Comparison of ENCODE assay signal across 11 cellular contexts in the genomic region with DNA sequence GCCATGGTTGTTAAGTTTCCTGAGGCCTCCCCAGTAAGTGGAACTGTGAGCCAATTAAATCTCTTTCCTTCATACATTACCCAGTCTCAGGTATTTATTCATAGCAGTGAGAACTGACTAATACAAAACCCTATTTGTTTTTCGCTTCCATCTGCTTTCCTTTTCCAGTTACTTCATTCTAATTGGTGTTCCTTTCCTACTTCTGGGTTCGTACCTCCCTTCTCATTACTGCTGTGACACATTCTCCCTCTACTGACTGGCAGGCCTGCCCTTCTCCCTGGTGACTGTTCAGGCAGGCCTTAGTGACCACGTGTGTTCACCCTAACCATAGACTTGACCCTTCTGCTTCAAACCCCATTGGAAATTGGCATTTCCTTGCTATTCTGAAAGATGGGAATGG. TPM values are rescaled to one million over a fixed set of nuclear protein-coding genes. Genes with fewer than 3 reads are reported as not detected.
A peak's percentile ranks its signal among the peaks of the same experiment; 100 is the strongest.
DNase-seq lines count a peak whose midpoint lies in the region; ATAC-seq and TF ChIP-seq lines count a peak whose summit lies in the region.
"Had no signal": no experiment of that assay in that cellular context is flagged by ENCODE, and none has a peak within 500 bp of the region (broad histone marks: within the 10 kb centered on the region; RNA-seq: fewer than 3 reads in every experiment).

No MANE protein-coding gene starts in this region.

- H3K4me3 ChIP-seq in hepatocyte = no peak overlapping the region
- no peak overlapping the region for H3K4me3 ChIP-seq in tibial artery
- H3K4me3 ChIP-seq in uterus = no peak overlapping the region

- H3K27ac Mint-ChIP-seq in T-helper 17 cell = peak overlapping the region; percentile 24
- H3K27ac Mint-ChIP-seq: activated B cell treated with CpG ODN at 0.5 μM for 24 hours; activated naive CD4-positive, alpha-beta T cell treated with anti-CD3 and anti-CD28 coated beads, Interleukin-2, amount 10 ng/mL, durations not matched to agents 7 days and 5 days had no signal

- H3K4me1 Mint-ChIP-seq in T-helper 17 cell = peaks cover 6% of the 10 kb centered on the region
- H3K4me1 Mint-ChIP-seq: activated naive CD4-positive, alpha-beta T cell treated with anti-CD3 and anti-CD28 coated beads, Interleukin-2, amount 10 ng/mL, durations not matched to agents 7 days and 5 days had no signal

- intact Hi-C loops in tibial artery (cut with DNase I; ENCODE audit: low total_unique reads) (no loop called here), uterus (cut with DNase I; ENCODE audit: low total_unique reads) (no loop called here)

- peak; percentile 71 for DNase-seq in NCI-H2171 treated with DMSO at 0.1 percent for 48 hours (lab: John Stamatoyannopoulos, UW)
- DNase-seq in NCI-H2171 (lab: John Stamatoyannopoulos, UW) = no peak
- DNase-seq in T-helper 17 cell = no peak
- DNase-seq in hepatocyte (ENCODE audit: low spot score) = no peak
- no peak for DNase-seq in tibial artery
- no peak for DNase-seq in inferior parietal cortex (ENCODE audit: extremely low spot score)
- no peak for DNase-seq in pons (ENCODE audit: low spot score)
- DNase-seq in uterus = no peak
- DNase-seq: activated B cell treated with CpG ODN at 0.5 μM for 24 hours; activated naive CD4-positive, alpha-beta T cell treated with anti-CD3 and anti-CD28 coated beads, Interleukin-2, amount 10 ng/mL, durations not matched to agents 7 days and 5 days; KBM-7 had no signal

- no peaks in the 10 kb centered on the region for H3K79me2 ChIP-seq in hepatocyte

- TF ChIP-seq CTCF in hepatocyte (IDR thresholded peaks at IDR 0.05; ENCODE audit: poor library complexity) (no peak), tibial artery (IDR thresholded peaks at IDR 0.05) (no peak), uterus (IDR thresholded peaks at IDR 0.05) (no peak)

- H3K4me2 ChIP-seq in hepatocyte = no peak overlapping the region

- no peak for TF ChIP-seq POLR2A in uterus (IDR thresholded peaks at IDR 0.05)

- ATAC-seq in T-helper 17 cell = no peak

- H3K4me1 ChIP-seq in hepatocyte (ENCODE audit: insufficient read depth) = no peaks in the 10 kb centered on the region
- H3K4me1 ChIP-seq in tibial artery = peaks cover 0 to 90% (median 77%) of the 10 kb centered on the region in 4 donors
- no peaks in the 10 kb centered on the region for H3K4me1 ChIP-seq in uterus

- H2AFZ ChIP-seq in hepatocyte = no peak overlapping the region

- peak overlapping the region; percentile 32 for H3K27ac ChIP-seq in hepatocyte
- peak overlapping the region; percentile 75 to 86 for H3K27ac ChIP-seq in tibial artery
- H3K27ac ChIP-seq in uterus = no peak overlapping the region

- H3K9me2 ChIP-seq in hepatocyte (replicated peaks; ENCODE audit: insufficient read depth) = no peaks in the 10 kb centered on the region

- no peaks in the 10 kb centered on the region for H3K36me3 ChIP-seq in hepatocyte (replicated peaks; ENCODE audit: insufficient read depth, low read depth)
- no peaks in the 10 kb centered on the region for H3K36me3 ChIP-seq in tibial artery
- no peaks in the 10 kb centered on the region for H3K36me3 ChIP-seq in uterus

- H3K27me3 Mint-ChIP-seq in T-helper 17 cell = peaks cover 4% of the 10 kb centered on the region
- H3K27me3 Mint-ChIP-seq: activated B cell treated with CpG ODN at 0.5 μM for 24 hours had no signal

- no peaks in the 10 kb centered on the region for H4K20me1 ChIP-seq in hepatocyte (ENCODE audit: insufficient read depth, poor library complexity, severe bottlenecking)

- H3K27me3 ChIP-seq in hepatocyte (no peaks in the 10 kb centered on the region), tibial artery (no peaks in the 10 kb centered on the region), uterus (no peaks in the 10 kb centered on the region)

- H3K36me3 Mint-ChIP-seq in T-helper 17 cell (ENCODE audit: low read depth) = peaks cover 3% of the 10 kb centered on the region
- H3K36me3 Mint-ChIP-seq: activated naive CD4-positive, alpha-beta T cell treated with anti-CD3 and anti-CD28 coated beads, Interleukin-2, amount 10 ng/mL, durations not matched to agents 7 days and 5 days had no signal

- H3K4me3 Mint-ChIP-seq in T-helper 17 cell = no peak overlapping the region
- H3K4me3 Mint-ChIP-seq: activated B cell treated with CpG ODN at 0.5 μM for 24 hours; activated naive CD4-positive, alpha-beta T cell treated with anti-CD3 and anti-CD28 coated beads, Interleukin-2, amount 10 ng/mL, durations not matched to agents 7 days and 5 days had no signal

- H3K9me3 ChIP-seq in T-helper 17 cell (ENCODE audit: control insufficient read depth, low read length, poor library complexity, severe bottlenecking) (no peaks in the 10 kb centered on the region), hepatocyte (ENCODE audit: low read depth) (no peaks in the 10 kb centered on the region), tibial artery (no peaks in the 10 kb centered on the region), uterus (no peaks in the 10 kb centered on the region)

- 86% methylated on average over 3 of the region's 3 CpGs for WGBS in hepatocyte (ENCODE audit: low lambda C conversion rate, missing lambda C conversion rate)

RNA-seq across cellular contexts. Expression of a gene that starts 37.7 kb away (rescaled TPM):
- total RNA-seq in T-helper 17 cell = 10 to 100 TPM; 25.1 to 91.0 TPM
- total RNA-seq in hepatocyte = 10.1 and 14.5 TPM in 2 replicates
- 4.5 and 7.5 TPM in 2 replicates for polyA plus RNA-seq in hepatocyte
- 10 to 100 TPM; 45.1 to 75.9 (median 53.1) TPM for total RNA-seq in uterus

Comparison
In these comparisons a context has a peak if more than half of its experiments do, and no peak if none do; other contexts are left out.
1. H3K27ac ChIP-seq: peak in hepatocyte (single experiment) and tibial artery (2 of 2); none in uterus (0 of 2).